Comparison of ENCODE assay signal across 10 cellular contexts in the genomic region with DNA sequence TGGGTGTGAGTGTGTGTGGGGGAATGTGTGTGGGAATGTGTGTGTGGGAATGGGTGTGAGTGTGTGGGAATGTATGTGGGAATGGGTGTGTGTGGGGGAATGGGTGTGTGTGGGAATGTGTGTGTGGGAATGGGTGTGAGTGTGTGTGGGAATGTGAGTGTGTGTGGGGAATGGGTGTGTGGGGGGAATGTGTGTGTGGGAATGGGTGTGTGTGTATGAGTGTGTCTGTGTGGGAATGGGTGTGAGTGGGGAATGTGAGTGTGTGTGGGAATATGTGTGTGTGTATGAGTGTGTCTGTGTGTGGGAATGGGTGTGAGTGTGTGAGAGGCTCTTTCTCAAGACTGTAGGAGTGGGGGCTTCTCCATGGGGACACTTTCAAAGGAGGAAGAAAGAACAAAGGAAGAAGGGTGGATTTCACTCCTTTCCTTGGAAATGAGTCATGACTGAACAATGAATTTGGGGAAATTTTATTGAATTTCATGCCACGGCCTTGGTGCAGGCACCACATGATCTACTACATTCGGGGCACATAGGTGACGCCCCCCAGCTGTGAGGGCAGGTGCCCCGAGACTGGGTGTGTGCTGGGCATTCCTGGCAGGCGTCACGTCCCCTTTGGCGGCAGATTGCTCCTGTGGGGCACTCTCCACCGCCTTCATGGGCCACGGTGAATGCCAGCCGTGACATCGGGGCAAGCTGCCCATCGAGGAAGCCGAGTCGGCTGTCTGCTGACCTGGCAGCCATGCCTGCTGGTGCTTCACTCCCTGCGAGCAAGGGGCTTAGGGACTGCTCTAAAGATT.
A peak's percentile ranks its signal among the peaks of the same experiment; 100 is the strongest.
DNase-seq lines count a peak whose midpoint lies in the region; ATAC-seq and TF ChIP-seq lines count a peak whose summit lies in the region.
"Had no signal": no experiment of that assay in that cellular context is flagged by ENCODE, and none has a peak within 500 bp of the region (broad histone marks: within the 10 kb centered on the region; RNA-seq: fewer than 3 reads in every experiment).

No MANE protein-coding gene starts in this region.

- H3K9me3 Mint-ChIP-seq in chondrocyte (ENCODE audit: low read depth) (no peaks in the 10 kb centered on the region), osteocyte (ENCODE audit: unreplicated experiment) (no peaks in the 10 kb centered on the region)

- BruUV-seq in IMR-90 (replicated peaks; lab: Mats Ljungman, UMichigan): no TSS peak

- peak overlapping the region; percentile 88 for H3K4ac ChIP-seq in IMR-90 (ENCODE audit: low read depth, low read length)

- H3K4me3 ChIP-seq in IMR-90 (ENCODE audit: insufficient read depth, low read depth, low read length) (no peak overlapping the region), MM.1S (ENCODE audit: low read length) (no peak overlapping the region)
- H3K4me3 ChIP-seq: prostate gland had no signal

- peak overlapping the region; percentile 21; the same call in 1 of the 2 replicates for H3K56ac ChIP-seq in IMR-90 (ENCODE audit: extremely low read depth, insufficient read depth, low read length)

- peaks cover 20% of the 10 kb centered on the region for H3K9me1 ChIP-seq in IMR-90 (ENCODE audit: insufficient read depth, low read length)

- peak overlapping the region; percentile 61 to 89; a peak in 3 of 4 replicates for H4K8ac ChIP-seq in IMR-90 (ENCODE audit: low read depth in 2 of 2, low read length in 2 of 2)

- no peak overlapping the region; the same call in 1 of the 2 replicates for H3K18ac ChIP-seq in IMR-90 (ENCODE audit: low read depth, low read length)

- no peaks in the 10 kb centered on the region for H3K9me2 ChIP-seq in MM.1S (replicated peaks; ENCODE audit: insufficient read depth, low read length)

- no peaks in the 10 kb centered on the region for H3K27me3 ChIP-seq in IMR-90 (ENCODE audit: control insufficient read depth, insufficient read depth, low read length)
- no peaks in the 10 kb centered on the region for H3K27me3 ChIP-seq in MM.1S (replicated peaks; ENCODE audit: insufficient read depth, low read length)

- peaks cover 40% of the 10 kb centered on the region for H3K4me1 Mint-ChIP-seq in chondrocyte (ENCODE audit: low read depth)
- peaks cover 26% of the 10 kb centered on the region for H3K4me1 Mint-ChIP-seq in osteocyte (ENCODE audit: unreplicated experiment)

- H3F3A ChIP-seq in MM.1S (ENCODE audit: insufficient read depth, low read length): 0 out of 2 replicates have a peak, but pooled peaks cover 6% of the 10 kb centered on the region

- H3K4me3 Mint-ChIP-seq in chondrocyte (ENCODE audit: unreplicated experiment): no peak overlapping the region
- H3K4me3 Mint-ChIP-seq in osteocyte (ENCODE audit: unreplicated experiment): no peak overlapping the region

- H3K14ac ChIP-seq in IMR-90 (replicated peaks; ENCODE audit: low read depth, low read length): peak overlapping the region; percentile 83

- H2BK120ac ChIP-seq in IMR-90 (ENCODE audit: low read depth, low read length): peak overlapping the region; percentile 85

- H2BK5ac ChIP-seq in IMR-90 (ENCODE audit: low read depth, low read length, poor library complexity, severe bottlenecking): peak overlapping the region; percentile 82

- WGBS in IMR-90 (ENCODE audit: extremely low coverage in 2 of 2, insufficient read length in 1 of 2), 2 experiments: 86% methylated on average over 12 of the region's 15 CpGs; no CpG with 5 or more reads in 1 of the 2 experiments

- POLR2A ChIA-PET in IMR-90 (lab: Charles Lee; ENCODE audit: unreplicated experiment): no interaction called here

- H2AK9ac ChIP-seq in IMR-90 (replicated peaks; ENCODE audit: low read depth, low read length, poor library complexity): peak overlapping the region; percentile 86

- H3K79me2 ChIP-seq in MM.1S (ENCODE audit: low read length): no peaks in the 10 kb centered on the region

- H3K27ac Mint-ChIP-seq in chondrocyte (ENCODE audit: unreplicated experiment): peak overlapping the region; percentile 74
- H3K27ac Mint-ChIP-seq in osteocyte (ENCODE audit: unreplicated experiment): peak overlapping the region; percentile 40

- H4K20me1 ChIP-seq in IMR-90 (ENCODE audit: insufficient read depth, low read length) (no peaks in the 10 kb centered on the region), MM.1S (ENCODE audit: insufficient read depth, low read length) (no peaks in the 10 kb centered on the region)

- H2BK20ac ChIP-seq in IMR-90 (ENCODE audit: low read depth, low read length): peak overlapping the region; percentile 65

- H3K36me3 Mint-ChIP-seq in chondrocyte (ENCODE audit: low read depth) (no peaks in the 10 kb centered on the region), osteocyte (ENCODE audit: unreplicated experiment) (no peaks in the 10 kb centered on the region)

- intact Hi-C loops in IMR-90 (cut with micrococcal nuclease): no loop called here

- H4K5ac ChIP-seq in IMR-90 (ENCODE audit: low read depth, low read length): peak overlapping the region; percentile 61; the same call in 1 of the 2 replicates

- TF ChIP-seq CTCF in IMR-90 (conservative IDR thresholded peaks at IDR 0.05; ENCODE audit: low read depth, low read length): no peak
- no peak for TF ChIP-seq CTCF in chondrocyte (IDR thresholded peaks at IDR 0.05)
- TF ChIP-seq CTCF in osteocyte (IDR thresholded peaks at IDR 0.05): no peak
- TF ChIP-seq CTCF in MM.1S (IDR thresholded peaks at IDR 0.05; ENCODE audit: low read length): no peak

- H3K9me3 ChIP-seq in IMR-90 (ENCODE audit: control insufficient read depth, insufficient read depth, low read length) (no peaks in the 10 kb centered on the region), MM.1S (replicated peaks; ENCODE audit: insufficient read depth, low read length) (no peaks in the 10 kb centered on the region)
- H3K9me3 ChIP-seq: prostate gland had no signal

- H3K27ac ChIP-seq in IMR-90 (ENCODE audit: insufficient read depth, low read length) (no peak overlapping the region), MM.1S (ENCODE audit: low read length) (no peak overlapping the region)
- H3K27ac ChIP-seq: prostate gland had no signal

- DNase-seq in CD1c-positive myeloid dendritic cell (ENCODE audit: extremely low spot score): peak; percentile 47
- DNase-seq in IMR-90: peak; percentile 47
- DNase-seq in chondrocyte (ENCODE audit: low spot score): no peak
- no peak for DNase-seq in osteocyte (ENCODE audit: extremely low spot score, unreplicated experiment)
- DNase-seq in mucosa of gallbladder (ENCODE audit: low spot score): no peak
- no peak for DNase-seq in MM.1S
- DNase-seq in DMS153 (lab: John Stamatoyannopoulos, UW): no peak
- no peak for DNase-seq in stimulated activated CD4-positive, alpha-beta T cell treated with anti-CD3 and anti-CD28 coated beads, Interleukin-1b, Interleukin-23, amount 100 ng/mL, for 48 hours
- DNase-seq: stimulated activated CD8-positive, alpha-beta memory T cell treated with anti-CD3 and anti-CD28 coated beads, Interleukin-4, amount 100 ng/mL, for 48 hours had no signal

- dilution Hi-C loops in IMR-90 (cut with HindIII; ENCODE audit: low sequenced_read_pairs, unreplicated experiment): no loop called here

- no peak overlapping the region for H3K9ac ChIP-seq in IMR-90 (ENCODE audit: low read depth, low read length)
- no peak overlapping the region for H3K9ac ChIP-seq in MM.1S (ENCODE audit: low read length)

- H4K91ac ChIP-seq in IMR-90 (ENCODE audit: insufficient read depth, low read depth, low read length): peak overlapping the region; percentile 74; the same call in 1 of the 2 replicates

- in situ Hi-C loops in IMR-90 (cut with MboI; ENCODE audit: low sequenced_read_pairs): loop anchor here (5.0 kb wide), 1 partner anchor 88 kb away; a partner anchor contains a TSS

- H3K4me2 ChIP-seq in IMR-90 (ENCODE audit: low read depth, low read length) (no peak overlapping the region), MM.1S (ENCODE audit: low read depth, low read length) (no peak overlapping the region)

- peak overlapping the region; percentile 94 for H2AK5ac ChIP-seq in IMR-90 (ENCODE audit: low read depth, low read length)

- TF ChIP-seq RAD21 in IMR-90 (IDR thresholded peaks at IDR 0.05; ENCODE audit: low read length): no peak

- no peak for ATAC-seq in IMR-90 (ENCODE audit: low read depth)

- H3K4me1 ChIP-seq in IMR-90 (ENCODE audit: control insufficient read depth, insufficient read depth, low read length): peaks cover 10% of the 10 kb centered on the region
- peaks cover 7% of the 10 kb centered on the region for H3K4me1 ChIP-seq in MM.1S (ENCODE audit: low read length)
- H3K4me1 ChIP-seq: prostate gland had no signal

- peak overlapping the region; percentile 93; the same call in 1 of the 2 replicates for H3K23ac ChIP-seq in IMR-90 (ENCODE audit: low read depth, low read length)

- CTCF ChIA-PET in IMR-90 (lab: Yijun Ruan, JAX): no interaction called here

- H3K36me3 ChIP-seq in IMR-90 (ENCODE audit: control insufficient read depth, insufficient read depth, low read length): no peaks in the 10 kb centered on the region
- H3K36me3 ChIP-seq in MM.1S (replicated peaks; ENCODE audit: insufficient read depth, low read length): no peaks in the 10 kb centered on the region
- H3K36me3 ChIP-seq: prostate gland had no signal

- H2AFZ ChIP-seq in IMR-90 (replicated peaks; ENCODE audit: low read length, poor library complexity) (peak overlapping the region; percentile 81), MM.1S (ENCODE audit: low read length) (no peak overlapping the region)

- TF ChIP-seq POLR2A in IMR-90 (IDR thresholded peaks at IDR 0.05; ENCODE audit: low read depth, low read length): no peak

- H2BK15ac ChIP-seq in IMR-90 (ENCODE audit: low read depth, low read length): peak overlapping the region; percentile 52; the same call in 1 of the 3 replicates

- no peaks in the 10 kb centered on the region for H3K79me1 ChIP-seq in IMR-90 (ENCODE audit: low read depth in 1 of 2, low read length in 2 of 2)

- no peaks in the 10 kb centered on the region for H3K27me3 Mint-ChIP-seq in chondrocyte (ENCODE audit: low read depth)
- no peaks in the 10 kb centered on the region for H3K27me3 Mint-ChIP-seq in osteocyte (ENCODE audit: unreplicated experiment)

TF ChIP-seq in IMR-90, 13 proteins besides CTCF, POLR2A, EP300 and RAD21:
- TF ChIP-seq, protein P1, sequence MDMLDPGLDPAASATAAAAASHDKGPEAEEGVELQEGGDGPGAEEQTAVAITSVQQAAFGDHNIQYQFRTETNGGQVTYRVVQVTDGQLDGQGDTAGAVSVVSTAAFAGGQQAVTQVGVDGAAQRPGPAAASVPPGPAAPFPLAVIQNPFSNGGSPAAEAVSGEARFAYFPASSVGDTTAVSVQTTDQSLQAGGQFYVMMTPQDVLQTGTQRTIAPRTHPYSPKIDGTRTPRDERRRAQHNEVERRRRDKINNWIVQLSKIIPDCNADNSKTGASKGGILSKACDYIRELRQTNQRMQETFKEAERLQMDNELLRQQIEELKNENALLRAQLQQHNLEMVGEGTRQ (IDR thresholded peaks at IDR 0.05; ENCODE audit: low read depth, low read length): 0 out of 2 replicates have a peak, but pooled peaks have one; percentile 10
- TF ChIP-seq FOS (IDR thresholded peaks at IDR 0.05; ENCODE audit: low read depth, low read length): no peak; the same call in 1 of the 2 replicates

Comparison
In these comparisons a context has a peak if more than half of its experiments do, and no peak if none do; other contexts are left out.
1. DNase-seq: peak in CD1c-positive myeloid dendritic cell (single experiment) and IMR-90 (single experiment); none in chondrocyte (single experiment), osteocyte (single experiment), mucosa of gallbladder (single experiment), MM.1S (single experiment), DMS153 (single experiment) and stimulated activated CD4-positive, alpha-beta T cell treated with anti-CD3 and anti-CD28 coated beads, Interleukin-1b, Interleukin-23, amount 100 ng/mL, for 48 hours (single experiment).